In genomic region chr2:173353556-173353955, GRCh38 we compare ENCODE assay signal across 1 cellular context.
TF ChIP-seq lines count a peak whose summit lies in the region.

No MANE protein-coding gene starts in this region.

TF ChIP-seq in GM12878, 131 proteins besides CTCF, POLR2A, EP300 and RAD21 (continued from another document):
- TF ChIP-seq REST (IDR thresholded peaks at IDR 0.05; ENCODE audit: low read depth, low read length) (no peak), SKIL (IDR thresholded peaks at IDR 0.05; ENCODE audit: low read depth, poor library complexity, severe bottlenecking) (no peak), MEF2B (IDR thresholded peaks at IDR 0.05; ENCODE audit: partially characterized antibody, poor library complexity, severe bottlenecking) (no peak), FOS (IDR thresholded peaks at IDR 0.05; ENCODE audit: borderline replicate concordance, extremely low read depth, insufficient read length) (no peak)
TF ChIP-seq in GM12878: peak in this region for 0.
